In genomic region chr22:43310311-43310710, GRCh38 we compare ENCODE assay signal across 27 cellular contexts. TPM values are rescaled to one million over a fixed set of nuclear protein-coding genes. Genes with fewer than 3 reads are reported as not detected.
DNase-seq lines count a peak whose midpoint lies in the region; ATAC-seq and TF ChIP-seq lines count a peak whose summit lies in the region.
"Had no signal": no experiment of that assay in that cellular context is flagged by ENCODE, and none has a peak within 500 bp of the region (broad histone marks: within the 10 kb centered on the region; RNA-seq: fewer than 3 reads in every experiment).

No MANE protein-coding gene starts in this region.

- ATAC-seq in GM23338 (no peak), T-helper 17 cell (no peak)
- ATAC-seq: A549, sciatic nerve had no signal

- H3K4me3 Mint-ChIP-seq in GM23338 (no peak overlapping the region), T-helper 17 cell (no peak overlapping the region)
- H3K4me3 Mint-ChIP-seq: neural crest cell had no signal

- H3K27ac Mint-ChIP-seq in GM23338 (peak overlapping the region; percentile 32; the same call in 1 of the 2 replicates), T-helper 17 cell (peak overlapping the region; percentile 56)

- no peaks in the 10 kb centered on the region for H3F3A ChIP-seq in GM23338 (replicated peaks; ENCODE audit: low read depth)

- H3K4me1 Mint-ChIP-seq in GM23338 (peaks cover 18% of the 10 kb centered on the region), T-helper 17 cell (no peaks in the 10 kb centered on the region)

- TF ChIP-seq CTCF in GM23338 (conservative IDR thresholded peaks at IDR 0.05; ENCODE audit: low read depth in 2 of 2) (no peak), hepatocyte (IDR thresholded peaks at IDR 0.05; ENCODE audit: poor library complexity) (no peak)

- H3K4me1 ChIP-seq in GM23338 (ENCODE audit: insufficient read depth) (no peaks in the 10 kb centered on the region), hepatocyte (ENCODE audit: insufficient read depth) (peaks cover 27% of the 10 kb centered on the region)
- H3K4me1 ChIP-seq: A549, vagina had no signal

- H3K27ac ChIP-seq in GM23338 (ENCODE audit: low read depth) (no peak overlapping the region), hepatocyte (no peak overlapping the region)
- H3K27ac ChIP-seq: A549, adrenal gland, SK-N-MC, thoracic aorta, vagina, VCaP had no signal

- H3K79me2 ChIP-seq in GM23338 (replicated peaks; ENCODE audit: insufficient read depth) = no peaks in the 10 kb centered on the region
- no peaks in the 10 kb centered on the region for H3K79me2 ChIP-seq in hepatocyte

- no peaks in the 10 kb centered on the region for H3K9me2 ChIP-seq in GM23338 (ENCODE audit: insufficient read depth)
- H3K9me2 ChIP-seq in hepatocyte (replicated peaks; ENCODE audit: insufficient read depth) = no peaks in the 10 kb centered on the region

- H3K27me3 ChIP-seq in GM23338 (ENCODE audit: insufficient read depth) = no peaks in the 10 kb centered on the region
- no peaks in the 10 kb centered on the region for H3K27me3 ChIP-seq in hepatocyte
- H3K27me3 ChIP-seq: adrenal gland, vagina had no signal

- no peak overlapping the region for H3K4me2 ChIP-seq in GM23338
- no peak overlapping the region for H3K4me2 ChIP-seq in hepatocyte
- H3K4me2 ChIP-seq: A549 had no signal

- DNase-seq in NCI-H2171 treated with DMSO at 0.1 percent for 48 hours (lab: John Stamatoyannopoulos, UW) = peak; percentile 13
- no peak for DNase-seq in NCI-H2171 (lab: John Stamatoyannopoulos, UW)
- DNase-seq in GM23338 (ENCODE audit: low spot score) = no peak
- no peak for DNase-seq in T-helper 17 cell
- peak; percentile 53 for DNase-seq in hepatocyte (ENCODE audit: low spot score)
- DNase-seq in NCI-H1694 (lab: John Stamatoyannopoulos, UW) = no peak
- DNase-seq in NCI-H774 (lab: John Stamatoyannopoulos, UW) = no peak
- DNase-seq in NCI-H2107 (lab: John Stamatoyannopoulos, UW) = no peak
- DNase-seq: activated CD4-positive, alpha-beta T cell treated with anti-CD3 and anti-CD28 coated beads for 48 hours; activated naive CD4-positive, alpha-beta T cell; activated T-cell treated with anti-CD3 and anti-CD28 coated beads, Interleukin-2, amount 50 U/mL, for 48 hours; adrenal gland; C1 segment of cervical spinal cord; caudate nucleus; GDM1; KBM-7; stimulated activated naive CD4-positive, alpha-beta T cell treated with Interleukin-2 at 50 U/mL for 16 hours; T-helper 2 cell had no signal

- H3K36me3 Mint-ChIP-seq in GM23338 (ENCODE audit: low read depth) (no peaks in the 10 kb centered on the region; the same call in 2 of the 3 replicates), T-helper 17 cell (ENCODE audit: low read depth) (peaks cover 4% of the 10 kb centered on the region)

- H3K4me3 ChIP-seq in GM23338 (no peak overlapping the region), hepatocyte (no peak overlapping the region)
- H3K4me3 ChIP-seq: A549, adrenal gland, lung, SK-N-MC, thoracic aorta, vagina had no signal

- peaks cover 5% of the 10 kb centered on the region for H3K27me3 Mint-ChIP-seq in GM23338 (ENCODE audit: insufficient read depth, low read depth, poor library complexity)
- peaks cover 43% of the 10 kb centered on the region for H3K27me3 Mint-ChIP-seq in T-helper 17 cell

- 75% methylated on average over 5 of the region's 5 CpGs for WGBS in hepatocyte (ENCODE audit: low lambda C conversion rate, missing lambda C conversion rate)

- H3K9me3 ChIP-seq in T-helper 17 cell (ENCODE audit: control insufficient read depth, low read length, poor library complexity, severe bottlenecking) (no peaks in the 10 kb centered on the region), hepatocyte (ENCODE audit: low read depth) (no peaks in the 10 kb centered on the region)
- H3K9me3 ChIP-seq: A549, adrenal gland, thoracic aorta, vagina had no signal

- H2AFZ ChIP-seq in GM23338 = no peak overlapping the region
- no peak overlapping the region for H2AFZ ChIP-seq in hepatocyte

- H3K9me3 Mint-ChIP-seq in GM23338 = no peaks in the 10 kb centered on the region; the same call in 2 of the 3 replicates
- H3K9me3 Mint-ChIP-seq: neural crest cell had no signal

- no peaks in the 10 kb centered on the region for H3K36me3 ChIP-seq in GM23338 (ENCODE audit: insufficient read depth)
- H3K36me3 ChIP-seq in hepatocyte (replicated peaks; ENCODE audit: insufficient read depth, low read depth) = no peaks in the 10 kb centered on the region
- H3K36me3 ChIP-seq: adrenal gland, thoracic aorta, vagina had no signal

- no peaks in the 10 kb centered on the region for H4K20me1 ChIP-seq in GM23338 (replicated peaks; ENCODE audit: insufficient read depth)
- H4K20me1 ChIP-seq in hepatocyte (ENCODE audit: insufficient read depth, poor library complexity, severe bottlenecking) = no peaks in the 10 kb centered on the region

TF ChIP-seq in GM23338, 12 proteins besides CTCF, POLR2A, EP300 and RAD21 (continues in another document):
- TF ChIP-seq, protein P1, sequence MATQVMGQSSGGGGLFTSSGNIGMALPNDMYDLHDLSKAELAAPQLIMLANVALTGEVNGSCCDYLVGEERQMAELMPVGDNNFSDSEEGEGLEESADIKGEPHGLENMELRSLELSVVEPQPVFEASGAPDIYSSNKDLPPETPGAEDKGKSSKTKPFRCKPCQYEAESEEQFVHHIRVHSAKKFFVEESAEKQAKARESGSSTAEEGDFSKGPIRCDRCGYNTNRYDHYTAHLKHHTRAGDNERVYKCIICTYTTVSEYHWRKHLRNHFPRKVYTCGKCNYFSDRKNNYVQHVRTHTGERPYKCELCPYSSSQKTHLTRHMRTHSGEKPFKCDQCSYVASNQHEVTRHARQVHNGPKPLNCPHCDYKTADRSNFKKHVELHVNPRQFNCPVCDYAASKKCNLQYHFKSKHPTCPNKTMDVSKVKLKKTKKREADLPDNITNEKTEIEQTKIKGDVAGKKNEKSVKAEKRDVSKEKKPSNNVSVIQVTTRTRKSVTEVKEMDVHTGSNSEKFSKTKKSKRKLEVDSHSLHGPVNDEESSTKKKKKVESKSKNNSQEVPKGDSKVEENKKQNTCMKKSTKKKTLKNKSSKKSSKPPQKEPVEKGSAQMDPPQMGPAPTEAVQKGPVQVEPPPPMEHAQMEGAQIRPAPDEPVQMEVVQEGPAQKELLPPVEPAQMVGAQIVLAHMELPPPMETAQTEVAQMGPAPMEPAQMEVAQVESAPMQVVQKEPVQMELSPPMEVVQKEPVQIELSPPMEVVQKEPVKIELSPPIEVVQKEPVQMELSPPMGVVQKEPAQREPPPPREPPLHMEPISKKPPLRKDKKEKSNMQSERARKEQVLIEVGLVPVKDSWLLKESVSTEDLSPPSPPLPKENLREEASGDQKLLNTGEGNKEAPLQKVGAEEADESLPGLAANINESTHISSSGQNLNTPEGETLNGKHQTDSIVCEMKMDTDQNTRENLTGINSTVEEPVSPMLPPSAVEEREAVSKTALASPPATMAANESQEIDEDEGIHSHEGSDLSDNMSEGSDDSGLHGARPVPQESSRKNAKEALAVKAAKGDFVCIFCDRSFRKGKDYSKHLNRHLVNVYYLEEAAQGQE (IDR thresholded peaks at IDR 0.05; ENCODE audit: unreplicated experiment) = no peak
- TF ChIP-seq NANOG (IDR thresholded peaks at IDR 0.05; ENCODE audit: borderline replicate concordance) (no peak), ZNF331 (CRISPR knock-in tag; IDR thresholded peaks at IDR 0.05; ENCODE audit: low read depth) (no peak)

RNA-seq across cellular contexts. Expression of gene SCUBE1, which starts 32.9 kb away (rescaled TPM):
- total RNA-seq in GM23338 (2014; rRNA removed; shearing (Covaris generic)) = 2.0 and 3.2 TPM in 2 replicates
- polyA plus RNA-seq in GM23338 (2016; fragmentation: Nextera tagmentation; extraction: Ambion mirVana) (0.52 and 0.81 TPM in 2 replicates), hepatocyte (2.2 and 3.0 TPM in 2 replicates)
- total RNA-seq in T-helper 17 cell (not detected), hepatocyte (0.96 and 2.1 TPM in 2 replicates)
- polyA plus RNA-seq: fibroblast of lung had no signal

Comparison
In these comparisons a context has a peak if more than half of its experiments do, and no peak if none do; other contexts are left out.
1. DNase-seq: peak in NCI-H2171 treated with DMSO at 0.1 percent for 48 hours (single experiment) and hepatocyte (single experiment); none in NCI-H2171 (single experiment), GM23338 (single experiment), T-helper 17 cell (0 of 3), NCI-H1694 (single experiment), NCI-H774 (single experiment) and NCI-H2107 (single experiment).